ENCODE assay signal across 8 cellular contexts in the genomic region with DNA sequence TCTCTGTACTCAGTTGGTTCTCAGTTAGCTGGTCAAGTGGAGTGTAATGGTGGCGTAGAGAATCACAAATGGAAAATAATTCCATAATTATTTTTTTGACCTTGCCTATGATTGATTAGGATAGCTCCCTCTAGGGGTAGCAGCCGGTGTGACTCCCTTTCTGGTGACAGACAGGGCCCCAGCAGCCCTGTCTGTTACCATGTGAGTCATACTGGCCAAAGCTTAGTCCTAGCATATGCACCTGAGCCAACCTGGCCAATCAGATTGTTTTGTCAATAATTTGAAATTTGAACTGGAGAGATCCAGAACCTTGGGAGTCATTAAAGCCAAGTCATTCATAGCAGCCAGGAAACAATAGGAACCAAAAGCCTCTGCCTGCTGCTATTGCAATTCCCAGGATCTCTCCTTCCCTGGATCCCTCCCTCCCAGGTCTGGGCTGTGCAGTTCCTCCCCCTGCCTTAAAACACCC. TPM values are rescaled to one million over a fixed set of nuclear protein-coding genes. Genes with fewer than 3 reads are reported as not detected.
DNase-seq lines count a peak whose midpoint lies in the region; ATAC-seq and TF ChIP-seq lines count a peak whose summit lies in the region.

No MANE protein-coding gene starts in this region.

- H3K4me1 Mint-ChIP-seq in WTC11, result peaks cover 22% of the 10 kb centered on the region

- H3K27me3 Mint-ChIP-seq in WTC11 (ENCODE audit: low read depth), result peaks cover 3% of the 10 kb centered on the region

- no peaks in the 10 kb centered on the region for H3K9me2 ChIP-seq in DOHH2 (replicated peaks; ENCODE audit: control insufficient read depth, low read length)

- H3K4me1 ChIP-seq in DOHH2 (ENCODE audit: control insufficient read depth, low read length), result peaks cover 45% of the 10 kb centered on the region

- no peaks in the 10 kb centered on the region for H4K20me1 ChIP-seq in DOHH2 (ENCODE audit: control insufficient read depth, insufficient read depth, low read depth, low read length)

- H3K9me3 Mint-ChIP-seq in WTC11, result no peaks in the 10 kb centered on the region

- H3K9me3 ChIP-seq in DOHH2 (ENCODE audit: control insufficient read depth, insufficient read depth, low read length), result no peaks in the 10 kb centered on the region

- peak overlapping the region; percentile 53 for H3K27ac Mint-ChIP-seq in WTC11

- ATAC-seq in HG02970 (IDR thresholded peaks at IDR 0.05; ENCODE audit: low FRiP score, unreplicated experiment), result peak; percentile 44
- ATAC-seq in WTC11, result peak; percentile 87
- ATAC-seq in GM19395 (IDR thresholded peaks at IDR 0.05; ENCODE audit: unreplicated experiment), result no peak

- peaks cover 55% of the 10 kb centered on the region for H3K36me3 ChIP-seq in DOHH2 (ENCODE audit: control insufficient read depth, low read length)

- peaks cover 18% of the 10 kb centered on the region for H3K79me2 ChIP-seq in DOHH2 (ENCODE audit: control insufficient read depth, low read length)

- no peaks in the 10 kb centered on the region for H3F3A ChIP-seq in DOHH2 (ENCODE audit: control insufficient read depth, insufficient read depth)

- peak; percentile 92 for TF ChIP-seq CTCF in DOHH2 (IDR thresholded peaks at IDR 0.05; ENCODE audit: low read depth, low read length, poor library complexity, severe bottlenecking)
- TF ChIP-seq CTCF in WTC11 (IDR thresholded peaks at IDR 0.05), result peak; percentile 80

- H3K27ac ChIP-seq in DOHH2 (ENCODE audit: low read depth, low read length), result no peak overlapping the region

- H3K27me3 ChIP-seq in DOHH2 (ENCODE audit: control insufficient read depth, low read length), result no peaks in the 10 kb centered on the region

- H3K4me3 Mint-ChIP-seq in WTC11, result no peak overlapping the region

- H3K36me3 Mint-ChIP-seq in WTC11, result peaks cover 6% of the 10 kb centered on the region; the same call in 1 of the 2 replicates

- POLR2A ChIA-PET in WTC11 (lab: Charles Lee), result interaction anchor here (0.6 kb wide), 1 partner anchor 99 kb away, joined by 3 read pairs; no protein-coding TSS in a partner anchor

- CTCF ChIA-PET in WTC11 (lab: Charles Lee), result interaction anchor here (0.6 to 4.9 kb wide), 63 partner anchors 8 to 1074 kb away, joined by 3 to 104 read pairs (median 5); partner anchors contain the start of genes CDK5RAP3, LRRC46, MRPL10 and NFE2L1

- in situ Hi-C loops in T47D (cut with HindIII; ENCODE audit: low pct_unique_long_range_greater_than_20kb, low sequenced_read_pairs), result no loop called here

- no peak overlapping the region for H3K4me3 ChIP-seq in DOHH2 (ENCODE audit: low read length)

- DNase-seq in NCI-H2171 treated with DMSO at 0.1 percent for 48 hours (lab: John Stamatoyannopoulos, UW) (peak; percentile 83), WTC11 (ENCODE audit: low spot score) (peak; percentile 81), T47D (ENCODE audit: low read depth in 1 of 2, low spot score in 1 of 2) (peak; percentile 97 to 98), islet precursor cell (peak; percentile 95)
- DNase-seq in stimulated activated CD4-positive, alpha-beta T cell treated with anti-CD3 and anti-CD28 coated beads, Interleukin-1b, Interleukin-23, amount 100 ng/mL, for 24 hours (ENCODE audit: low read depth in 4 of 4, low spot score in 1 of 4), result peak; percentile 49 to 64 (median 59)

- H3K4me2 ChIP-seq in DOHH2 (ENCODE audit: low read length), result no peak overlapping the region

TF ChIP-seq in WTC11, 78 proteins besides CTCF, POLR2A, EP300 and RAD21:
- TF ChIP-seq NFYB (CRISPR knock-in tag; conservative IDR thresholded peaks at IDR 0.05; ENCODE audit: low read depth), result peak; percentile 47
- TF ChIP-seq MAX (CRISPR knock-in tag; IDR thresholded peaks at IDR 0.05), result no peak

RNA-seq across cellular contexts. Expression of gene PNPO, which starts 5.6 kb away (rescaled TPM):
- 12.2 to 17.8 TPM (median 17.2 TPM) in 3 replicates for total RNA-seq in WTC11 (2021)

RNA-seq across cellular contexts. Expression of gene PRR15L, which starts 10.7 kb away (rescaled TPM):
- 0.59 to 1.1 TPM (median 1.1 TPM) in 3 replicates for total RNA-seq in WTC11 (2021)

RNA-seq across cellular contexts. Expression of gene CDK5RAP3, which starts 23.9 kb away (rescaled TPM):
- total RNA-seq in WTC11 (2021), result 128 to 143 TPM (median 138 TPM) in 3 replicates

RNA-seq across cellular contexts. Expression of gene SP2, which starts 50.9 kb away (rescaled TPM):
- 9.9 to 11.5 TPM (median 10.7 TPM) in 3 replicates for total RNA-seq in WTC11 (2021)
